ENCODE assay signal across 8 cellular contexts in the genomic region with DNA sequence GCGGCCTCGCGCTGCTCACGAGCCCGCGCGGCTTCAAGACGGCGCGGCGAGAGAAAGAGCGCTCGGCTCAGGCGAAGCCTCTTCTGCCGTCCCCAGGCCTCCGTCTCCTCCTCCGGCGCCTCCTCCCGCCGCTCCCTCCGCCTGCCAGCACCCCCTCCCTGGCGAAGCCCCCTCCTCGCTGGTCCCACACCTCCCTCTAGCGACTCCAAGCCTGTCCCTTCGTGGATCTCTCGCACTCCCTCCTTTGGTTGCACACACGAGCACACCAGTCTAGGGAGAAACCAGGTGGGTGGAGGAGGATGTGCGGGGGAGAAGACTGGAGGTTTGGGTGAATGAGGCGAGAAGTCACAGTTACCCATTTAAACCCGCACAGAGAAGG. TPM values are rescaled to one million over a fixed set of nuclear protein-coding genes. Genes with fewer than 3 reads are reported as not detected.
DNase-seq lines count a peak whose midpoint lies in the region; ATAC-seq and TF ChIP-seq lines count a peak whose summit lies in the region.

Gene CAMK2D (minus strand): TSS at position 57 of the 379 bp plus-strand sequence. CDS start 670 bp downstream, outside the sequence.

- H3K9ac ChIP-seq in DND-41 (ENCODE audit: low read depth, low read length) (peak within 1 kb of the TSS; percentile 69), stomach smooth muscle (ENCODE audit: low read length in 2 of 2) (peak within 1 kb of the TSS; percentile 90 to 93)

- H3K79me2 ChIP-seq in DND-41 (ENCODE audit: insufficient read depth, low read length) = peaks cover 10% of the 10 kb centered on the region

- TF ChIP-seq CTCF in DND-41 (IDR thresholded peaks at IDR 0.05; ENCODE audit: borderline replicate concordance, extremely low read depth, low read length, poor library complexity, severe bottlenecking) = peak; percentile 92
- TF ChIP-seq CTCF in foreskin fibroblast (IDR thresholded peaks at IDR 0.05; ENCODE audit: low read depth, low read length) = peak; percentile 68
- peak; percentile 54 for TF ChIP-seq CTCF in neural crest cell (conservative IDR thresholded peaks at IDR 0.05)

- H3K36me3 Mint-ChIP-seq in neural crest cell (ENCODE audit: low read depth) = no peaks in the 10 kb centered on the region

- peak; percentile 87 for DNase-seq in DND-41
- DNase-seq in RPMI8226 = peak; percentile 50
- DNase-seq in activated gamma-delta T cell treated with anti-CD3 and anti-CD28 coated beads, Interleukin-2, amount 50 U/mL, for 16 hours (ENCODE audit: low read depth) = peak; percentile 60
- DNase-seq in foreskin fibroblast = peak; percentile 84 to 92
- DNase-seq in neural crest cell (ENCODE audit: low read depth, low spot score) = peak; percentile 69

- peaks cover 41% of the 10 kb centered on the region for H3K4me1 Mint-ChIP-seq in neural crest cell

- H3K9me3 ChIP-seq in DND-41 (ENCODE audit: insufficient read depth, low read length, severe bottlenecking) = no peaks in the 10 kb centered on the region
- H3K9me3 ChIP-seq in KOPT-K1 (ENCODE audit: insufficient read depth, low read length, poor library complexity, severe bottlenecking) = no peaks in the 10 kb centered on the region
- H3K9me3 ChIP-seq in stomach smooth muscle (ENCODE audit: control insufficient read depth in 2 of 2, low read length in 2 of 2) = no peaks in the 10 kb centered on the region

- H3K4me1 ChIP-seq in DND-41 (ENCODE audit: insufficient read depth, low read length) (peaks cover 26% of the 10 kb centered on the region), stomach smooth muscle (ENCODE audit: control insufficient read depth, insufficient read depth, low read length) (no peaks in the 10 kb centered on the region)

- no peaks in the 10 kb centered on the region for H3K9me3 Mint-ChIP-seq in neural crest cell

- H3K4me3 ChIP-seq in DND-41 (ENCODE audit: low read depth in 1 of 2, low read length in 2 of 2) (peak within 1 kb of the TSS; percentile 69 to 89), foreskin fibroblast (ENCODE audit: low read depth in 1 of 2, low read length in 2 of 2) (peak within 1 kb of the TSS; percentile 73 to 97), stomach smooth muscle (ENCODE audit: low read length in 2 of 2) (peak within 1 kb of the TSS; percentile 95 to 96)

- peak within 1 kb of the TSS; percentile 98 for H2AFZ ChIP-seq in DND-41 (ENCODE audit: low read depth, low read length)

- H3K27ac Mint-ChIP-seq in neural crest cell (ENCODE audit: unreplicated experiment) = peak within 1 kb of the TSS; percentile 99

- ATAC-seq in DND-41 (ENCODE audit: insufficient read depth, low read depth) (peak; percentile 71), GM21786 (IDR thresholded peaks at IDR 0.05; ENCODE audit: unreplicated experiment) (peak; percentile 51)

- H3K4me3 Mint-ChIP-seq in neural crest cell = peak within 1 kb of the TSS; percentile 98

- H3K27ac ChIP-seq in DND-41 (ENCODE audit: low read length) (peak within 1 kb of the TSS; percentile 96), KOPT-K1 (ENCODE audit: low read depth, low read length, poor library complexity, severe bottlenecking) (peak within 1 kb of the TSS; percentile 98), stomach smooth muscle (ENCODE audit: low read length) (peak within 1 kb of the TSS; percentile 92)

- no peaks in the 10 kb centered on the region for H3K27me3 ChIP-seq in DND-41 (ENCODE audit: insufficient read depth, low read length, poor library complexity)
- H3K27me3 ChIP-seq in stomach smooth muscle (ENCODE audit: control insufficient read depth in 1 of 2, insufficient read depth in 2 of 2, low read length in 2 of 2) = no peaks in the 10 kb centered on the region

- no peaks in the 10 kb centered on the region for H3K27me3 Mint-ChIP-seq in neural crest cell (ENCODE audit: low read depth)

- H3K36me3 ChIP-seq in DND-41 (ENCODE audit: insufficient read depth, low read length) (no peaks in the 10 kb centered on the region), KOPT-K1 (ENCODE audit: insufficient read depth, low read length) (peaks cover 17% of the 10 kb centered on the region), stomach smooth muscle (ENCODE audit: control insufficient read depth in 2 of 2, insufficient read depth in 2 of 2, low read length in 2 of 2) (no peaks in the 10 kb centered on the region)

- H4K20me1 ChIP-seq in DND-41 (ENCODE audit: insufficient read depth, low read length) = no peaks in the 10 kb centered on the region

- H3K4me2 ChIP-seq in DND-41 (ENCODE audit: insufficient read depth, low read length) = peak within 1 kb of the TSS; percentile 84

RNA-seq across cellular contexts. Expression of gene CAMK2D, which starts in this region (rescaled TPM):
- 32.8 and 33.7 TPM in 2 replicates for total RNA-seq in neural crest cell

Comparison
In these comparisons a context has a peak if more than half of its experiments do, and no peak if none do; other contexts are left out.
1. Peak in every context shown above with its lines: DNase-seq, ATAC-seq, H3K4me3 ChIP-seq and H3K27ac ChIP-seq.